In the genomic region with DNA sequence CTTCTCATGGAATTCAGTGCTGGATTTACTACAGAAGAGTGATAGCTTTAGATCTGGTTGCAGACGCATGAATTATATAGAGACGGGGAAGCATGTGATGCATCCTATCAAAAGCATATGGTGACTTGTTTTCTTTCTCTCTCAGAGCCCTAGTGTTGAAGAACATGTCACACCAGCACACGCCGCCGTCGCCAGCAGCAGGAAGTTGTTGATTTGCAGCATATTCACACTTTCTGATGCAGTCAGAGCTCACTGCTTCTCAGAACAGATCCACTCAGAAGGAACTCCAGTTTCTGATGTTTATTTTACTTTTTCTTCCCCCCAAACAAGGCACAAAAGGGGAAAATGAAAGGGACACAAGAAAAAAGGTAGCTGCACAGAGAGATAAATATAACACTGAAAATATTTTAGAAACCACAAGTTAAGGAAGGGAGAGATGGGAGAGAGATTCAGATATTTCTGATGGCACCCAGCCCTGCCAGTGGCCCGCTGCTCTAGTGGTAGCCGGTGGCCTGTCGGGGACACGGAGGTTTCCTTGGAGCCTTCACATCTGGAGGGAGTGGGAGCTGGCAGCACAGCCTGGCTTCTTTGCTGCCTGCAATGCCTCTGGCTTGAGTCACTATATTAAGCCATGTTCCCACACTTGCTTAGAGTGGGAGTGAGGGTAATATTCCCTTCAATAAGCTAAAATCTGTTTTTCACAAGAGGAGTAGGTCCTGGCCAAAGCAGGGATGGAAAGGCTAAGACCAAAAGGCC, we compare ENCODE assay signal across 10 cellular contexts.
DNase-seq lines count a peak whose midpoint lies in the region; ATAC-seq and TF ChIP-seq lines count a peak whose summit lies in the region.
"Had no signal": no experiment of that assay in that cellular context is flagged by ENCODE, and none has a peak within 500 bp of the region (broad histone marks: within the 10 kb centered on the region; RNA-seq: fewer than 3 reads in every experiment).

No MANE protein-coding gene starts in this region.

- peak; percentile 72 to 92 (median 80) for ATAC-seq in T-cell (replicated peaks in 1 of 4)
- no peak for ATAC-seq in HG03432 (IDR thresholded peaks at IDR 0.05; ENCODE audit: unreplicated experiment)

- H3K9me3 ChIP-seq in esophagus squamous epithelium (no peaks in the 10 kb centered on the region), ovary (no peaks in the 10 kb centered on the region)

- H3K27ac ChIP-seq in esophagus squamous epithelium, result peak overlapping the region in 3 of 4 donors; percentile 32 to 74 (median 56)
- peak overlapping the region in 1 of 2 donors; percentile 27 for H3K27ac ChIP-seq in ovary
- H3K27ac ChIP-seq: parathyroid adenoma had no signal

- POLR2A ChIA-PET in T-cell (lab: Charles Lee), result no interaction called here

- TF ChIP-seq EP300 in ovary (IDR thresholded peaks at IDR 0.05), result no peak

- TF ChIP-seq POLR2A in esophagus squamous epithelium (IDR thresholded peaks at IDR 0.05) (no peak), ovary (IDR thresholded peaks at IDR 0.05) (no peak)

- no peaks in the 10 kb centered on the region for H3K27me3 Mint-ChIP-seq in T-cell

- no peaks in the 10 kb centered on the region for H3K9me3 Mint-ChIP-seq in T-cell

- H3K36me3 ChIP-seq in esophagus squamous epithelium (peaks cover 0 to 47% (median 0%) of the 10 kb centered on the region in 3 donors), ovary (no peaks in the 10 kb centered on the region)

- peak overlapping the region; percentile 15 to 57 (median 40) for H3K4me3 Mint-ChIP-seq in T-cell

- H3K4me1 ChIP-seq in esophagus squamous epithelium, result peaks cover 0 to 37% (median 0%) of the 10 kb centered on the region in 3 donors
- peaks cover 6% of the 10 kb centered on the region for H3K4me1 ChIP-seq in ovary (ENCODE audit: insufficient read depth)
- H3K4me1 ChIP-seq: parathyroid adenoma had no signal

- no peak for TF ChIP-seq CTCF in esophagus squamous epithelium (IDR thresholded peaks at IDR 0.05)
- no peak for TF ChIP-seq CTCF in ovary (IDR thresholded peaks at IDR 0.05)

- CTCF ChIA-PET in T-cell (lab: Charles Lee), result interaction anchor here in 1 of 2 donors (1.2 kb wide), 1 partner anchor 18 kb away, joined by 5 read pairs; no protein-coding TSS in a partner anchor

- peak overlapping the region; percentile 95 to 98 for H3K27ac Mint-ChIP-seq in T-cell

- H3K4me3 ChIP-seq in esophagus squamous epithelium (no peak overlapping the region), ovary (no peak overlapping the region)

- H3K27me3 ChIP-seq in esophagus squamous epithelium, result no peaks in the 10 kb centered on the region
- H3K27me3 ChIP-seq in ovary, result no peaks in the 10 kb centered on the region

- intact Hi-C loops in esophagus squamous epithelium (cut with DNase I) (no loop called here), ovary (cut with DNase I) (loop anchor here in 1 of 4 donors (10.0 kb wide), 1 partner anchor 54 kb away; no protein-coding TSS in a partner anchor)

- WGBS in esophagus squamous epithelium, 2 donors, result 53 to 74% methylated on average over 10 of the region's 10 CpGs
- WGBS in ovary, 3 donors, result 46 to 51% (median 47%) methylated on average over 10 of the region's 10 CpGs

- peaks cover 24 to 35% (median 27%) of the 10 kb centered on the region in 3 donors for H3K4me1 Mint-ChIP-seq in T-cell

- DNase-seq in EH (ENCODE audit: low read depth) (peak; percentile 93), T-cell (peak in 23 of 34 experiments; percentile 3 to 47 (median 17)), esophagus squamous epithelium (lab: John Stamatoyannopoulos, UW) (no peak), ovary (peak; percentile 50 to 73 (median 61)), SHP77 (lab: John Stamatoyannopoulos, UW) (no peak), NCI-H774 (lab: John Stamatoyannopoulos, UW) (no peak), kidney tubule cell (ENCODE audit: low spot score) (no peak)
- DNase-seq: activated effector memory CD4-positive, alpha-beta T cell treated with Interleukin-2 at 50 U/mL for 16 hours had no signal

- H3K36me3 Mint-ChIP-seq in T-cell, result no peaks in the 10 kb centered on the region

Comparison
In these comparisons a context has a peak if more than half of its experiments do, and no peak if none do; other contexts are left out.
1. DNase-seq: peak in EH (single experiment), T-cell (23 of 34) and ovary (5 of 5); none in esophagus squamous epithelium (single experiment), SHP77 (0 of 2), NCI-H774 (single experiment) and kidney tubule cell (single experiment).